Comparison of ENCODE assay signal across 10 cellular contexts in the genomic region with DNA sequence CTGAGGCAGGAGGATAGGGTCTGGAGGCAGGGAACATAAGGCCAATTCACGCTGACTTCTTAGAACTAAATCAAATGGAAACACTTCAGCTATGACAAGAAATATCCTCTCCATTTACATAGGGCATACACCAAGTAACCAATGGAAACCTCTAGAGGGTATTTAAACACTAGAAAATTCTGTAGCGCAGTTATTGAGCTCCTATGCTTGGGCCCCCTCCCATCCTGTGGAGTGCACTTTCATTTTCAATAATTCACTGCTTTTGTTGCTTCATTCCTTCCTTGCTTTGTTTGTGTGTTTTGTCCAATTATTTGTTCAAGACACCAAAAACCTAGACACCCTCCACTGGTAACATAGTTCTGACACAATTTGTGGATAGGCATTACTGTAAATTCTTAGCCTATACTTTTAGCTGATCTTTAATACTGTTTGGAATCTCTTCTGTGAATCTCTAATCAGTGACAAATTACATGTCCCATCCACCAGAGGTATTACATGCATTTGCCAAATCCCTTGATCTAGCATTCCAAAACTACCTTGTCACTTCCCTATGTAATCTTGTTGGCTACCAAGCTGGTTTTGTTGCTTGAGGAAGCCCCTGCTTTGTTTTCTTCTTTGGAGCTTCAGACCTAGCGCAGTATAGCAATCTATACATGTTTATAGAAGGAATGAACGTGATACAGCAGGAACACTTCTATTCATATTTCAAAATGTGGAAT.
DNase-seq lines count a peak whose midpoint lies in the region; ATAC-seq and TF ChIP-seq lines count a peak whose summit lies in the region.
"Had no signal": no experiment of that assay in that cellular context is flagged by ENCODE, and none has a peak within 500 bp of the region (broad histone marks: within the 10 kb centered on the region; RNA-seq: fewer than 3 reads in every experiment).

No MANE protein-coding gene starts in this region.

- intact Hi-C loops in CD4-positive, alpha-beta memory T cell (cut with micrococcal nuclease) = loop anchor here (1.0 kb wide), 1 partner anchor 59 kb away; no protein-coding TSS in a partner anchor
- intact Hi-C loops in upper lobe of right lung (cut with DNase I) = no loop called here

- TF ChIP-seq CTCF in OCI-LY1 (IDR thresholded peaks at IDR 0.05; ENCODE audit: low read length) = no peak
- no peak for TF ChIP-seq CTCF in upper lobe of right lung (IDR thresholded peaks at IDR 0.05)

- H3K9me3 Mint-ChIP-seq in CD4-positive, alpha-beta memory T cell = no peaks in the 10 kb centered on the region

- no peaks in the 10 kb centered on the region for H3F3A ChIP-seq in OCI-LY1 (ENCODE audit: insufficient read depth, low read length)

- no peak overlapping the region for H2AFZ ChIP-seq in OCI-LY1 (ENCODE audit: low read length)

- peaks cover 19 to 22% of the 10 kb centered on the region in 2 donors for H3K36me3 Mint-ChIP-seq in CD4-positive, alpha-beta memory T cell

- peaks cover 65% of the 10 kb centered on the region for H3K4me1 ChIP-seq in CD4-positive, alpha-beta memory T cell (ENCODE audit: insufficient read depth, low read length)
- H3K4me1 ChIP-seq in OCI-LY1 (ENCODE audit: insufficient read depth, low read length, severe bottlenecking) (peaks cover 20% of the 10 kb centered on the region), iPS-18a (ENCODE audit: control insufficient read depth, low read depth, low read length) (peaks cover 17% of the 10 kb centered on the region), upper lobe of right lung (peaks cover 29% of the 10 kb centered on the region)

- no peaks in the 10 kb centered on the region for H3K27me3 ChIP-seq in CD4-positive, alpha-beta memory T cell (ENCODE audit: insufficient read depth, low read length)
- H3K27me3 ChIP-seq in OCI-LY1 (ENCODE audit: insufficient read depth, low read length) (no peaks in the 10 kb centered on the region), iPS-18a (ENCODE audit: control insufficient read depth, insufficient read depth, low read length) (no peaks in the 10 kb centered on the region), upper lobe of right lung (no peaks in the 10 kb centered on the region)

- no peaks in the 10 kb centered on the region for H3K9me3 ChIP-seq in CD4-positive, alpha-beta memory T cell (ENCODE audit: control insufficient read depth in 1 of 2, low read length in 2 of 2)
- H3K9me3 ChIP-seq in OCI-LY1 (ENCODE audit: low read length) = no peaks in the 10 kb centered on the region
- H3K9me3 ChIP-seq in iPS-18a (ENCODE audit: control insufficient read depth, low read depth, low read length) = no peaks in the 10 kb centered on the region
- no peaks in the 10 kb centered on the region for H3K9me3 ChIP-seq in upper lobe of right lung

- ATAC-seq in GM21529 (IDR thresholded peaks at IDR 0.05; ENCODE audit: unreplicated experiment) (peak; percentile 49), upper lobe of right lung (no peak)

- DNase-seq in CD4-positive, alpha-beta memory T cell = no peak
- DNase-seq in T-helper 9 cell (no peak), upper lobe of right lung (no peak), SIG-M5 (lab: John Stamatoyannopoulos, UW) (no peak), cerebellum (ENCODE audit: low spot score) (no peak)
- DNase-seq: EL, hypothalamus had no signal

- H3K27me3 Mint-ChIP-seq in CD4-positive, alpha-beta memory T cell = no peaks in the 10 kb centered on the region

- no peaks in the 10 kb centered on the region for H4K20me1 ChIP-seq in OCI-LY1 (ENCODE audit: insufficient read depth, low read length)

- CTCF ChIA-PET in CD4-positive, alpha-beta memory T cell (lab: Charles Lee; ENCODE audit: partially characterized antibody) = interaction anchor here (0.9 to 4.8 kb wide), 5 partner anchors 10 to 61 kb away, joined by 3 to 39 read pairs (median 4); a partner anchor contains a TSS

- H3K27ac ChIP-seq in CD4-positive, alpha-beta memory T cell (ENCODE audit: low read depth, low read length) = peak overlapping the region; percentile 33
- peak overlapping the region; percentile 49 for H3K27ac ChIP-seq in OCI-LY1 (ENCODE audit: low read depth, low read length, poor library complexity, severe bottlenecking)
- no peak overlapping the region for H3K27ac ChIP-seq in iPS-18a (ENCODE audit: low read length)
- H3K27ac ChIP-seq in upper lobe of right lung = no peak overlapping the region

- peak overlapping the region; percentile 72 to 90 (median 77) for H3K27ac Mint-ChIP-seq in CD4-positive, alpha-beta memory T cell

- peak overlapping the region in 1 of 2 donors; percentile 7 for H3K4me3 ChIP-seq in CD4-positive, alpha-beta memory T cell (ENCODE audit: low read length in 2 of 2)
- H3K4me3 ChIP-seq in OCI-LY1 (ENCODE audit: low read depth, low read length, poor library complexity, severe bottlenecking) (no peak overlapping the region), iPS-18a (ENCODE audit: low read length) (peak overlapping the region; percentile 16), upper lobe of right lung (no peak overlapping the region)

- H3K36me3 ChIP-seq in CD4-positive, alpha-beta memory T cell (ENCODE audit: insufficient read depth, low read length) = no peaks in the 10 kb centered on the region
- H3K36me3 ChIP-seq in OCI-LY1 (ENCODE audit: insufficient read depth, low read length) = peaks cover 7% of the 10 kb centered on the region
- H3K36me3 ChIP-seq in iPS-18a (ENCODE audit: control insufficient read depth, low read depth, low read length) = no peaks in the 10 kb centered on the region
- no peaks in the 10 kb centered on the region for H3K36me3 ChIP-seq in upper lobe of right lung

- no peaks in the 10 kb centered on the region for H3K9me2 ChIP-seq in OCI-LY1 (ENCODE audit: low read depth, low read length)

- H3K9ac ChIP-seq in OCI-LY1 (ENCODE audit: low read length) (no peak overlapping the region), iPS-18a (ENCODE audit: low read length) (no peak overlapping the region)

- H3K4me2 ChIP-seq in OCI-LY1 (ENCODE audit: low read length) = peak overlapping the region; percentile 37; the same call in 1 of the 2 replicates

- H3K4me3 Mint-ChIP-seq in CD4-positive, alpha-beta memory T cell = peak overlapping the region; percentile 44 to 91 (median 82)

- peaks cover 54 to 75% (median 62%) of the 10 kb centered on the region in 4 donors for H3K4me1 Mint-ChIP-seq in CD4-positive, alpha-beta memory T cell

- POLR2A ChIA-PET in CD4-positive, alpha-beta memory T cell (lab: Charles Lee; ENCODE audit: partially characterized antibody) = interaction anchor here (1.5 to 9.8 kb wide), 3 partner anchors 10 to 61 kb away, joined by 3 to 99 read pairs (median 6); a partner anchor contains a TSS

- no peaks in the 10 kb centered on the region for H3K79me2 ChIP-seq in OCI-LY1 (ENCODE audit: insufficient read depth, low read length)

Comparison
In these comparisons a context has a peak if more than half of its experiments do, and no peak if none do; other contexts are left out.
1. H3K27ac ChIP-seq: peak in CD4-positive, alpha-beta memory T cell (single experiment) and OCI-LY1 (single experiment); none in iPS-18a (single experiment) and upper lobe of right lung (single experiment).